ENCODE assay signal across 14 cellular contexts in the genomic region with DNA sequence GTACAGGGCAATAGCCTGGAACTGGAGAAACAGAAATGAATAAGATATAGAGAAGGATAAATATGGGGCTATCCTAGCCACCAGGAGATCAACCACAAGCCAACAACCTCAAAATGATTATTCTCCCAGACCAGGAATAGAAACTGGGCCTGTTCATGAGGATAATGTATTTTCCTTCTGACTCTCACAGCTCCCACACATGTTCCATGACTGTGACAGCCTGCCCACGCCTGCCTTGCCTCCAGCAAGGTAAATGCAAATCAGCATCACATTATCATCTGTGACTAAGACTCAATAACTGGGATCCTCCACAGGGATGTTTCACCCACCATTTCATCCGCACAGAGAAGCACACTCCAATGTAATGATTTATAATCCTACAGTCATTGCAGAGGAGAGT. TPM values are rescaled to one million over a fixed set of nuclear protein-coding genes. Genes with fewer than 3 reads are reported as not detected.
DNase-seq lines count a peak whose midpoint lies in the region; ATAC-seq, FAIRE-seq and TF ChIP-seq lines count a peak whose summit lies in the region.
"Had no signal": no experiment of that assay in that cellular context is flagged by ENCODE, and none has a peak within 500 bp of the region (broad histone marks: within the 10 kb centered on the region; RNA-seq: fewer than 3 reads in every experiment).

No MANE protein-coding gene starts in this region.

- no peaks in the 10 kb centered on the region for H4K20me1 ChIP-seq in K562 (replicated peaks; ENCODE audit: control insufficient read depth, insufficient read depth, low read length)

- H3K9me3 Mint-ChIP-seq in CD4-positive, alpha-beta T cell: no peaks in the 10 kb centered on the region
- H3K9me3 Mint-ChIP-seq in natural killer cell treated with Interleukin-12 subunit alpha and Interleukin-12 subunit beta and Interleukin-15 and Interleukin-18, amount 100 ng/mL, for 72 hours: no peaks in the 10 kb centered on the region

- H3K9ac ChIP-seq in K562 (ENCODE audit: insufficient read depth in 1 of 2, low read depth in 2 of 2, low read length in 2 of 2): no peak overlapping the region

- H3K4me1 ChIP-seq in K562 (replicated peaks in 1 of 2; ENCODE audit: control insufficient read depth in 2 of 2, insufficient read depth in 2 of 2, low read length in 2 of 2) (peaks cover 25 to 33% of the 10 kb centered on the region in 2 experiments), upper lobe of right lung (peaks cover 37% of the 10 kb centered on the region), esophagus muscularis mucosa (peaks cover 40 to 49% (median 47%) of the 10 kb centered on the region in 4 donors)
- H3K4me1 ChIP-seq: SJCRH30 had no signal

- peak overlapping the region; percentile 18 for H3K4me3 Mint-ChIP-seq in CD4-positive, alpha-beta T cell
- H3K4me3 Mint-ChIP-seq in natural killer cell treated with Interleukin-12 subunit alpha and Interleukin-12 subunit beta and Interleukin-15 and Interleukin-18, amount 100 ng/mL, for 72 hours: no peak overlapping the region

- no peak for FAIRE-seq in K562 (lab: Jason Lieb, UNC)
- FAIRE-seq: GM12892, TTC549 had no signal

- H3K4me3 ChIP-seq in K562 (no peak overlapping the region), upper lobe of right lung (no peak overlapping the region), esophagus muscularis mucosa (no peak overlapping the region)
- H3K4me3 ChIP-seq: SJCRH30, testis had no signal

- WGBS in K562 (ENCODE audit: insufficient coverage, low coverage, missing lambda C conversion rate): 88% methylated on average over 2 of the region's 2 CpGs
- 89% methylated on average over 2 of the region's 2 CpGs for whole genome bisulfite sequencing in esophagus muscularis mucosa

- peaks cover 68% of the 10 kb centered on the region for H3K36me3 Mint-ChIP-seq in CD4-positive, alpha-beta T cell (ENCODE audit: low read depth)
- H3K36me3 Mint-ChIP-seq in natural killer cell treated with Interleukin-12 subunit alpha and Interleukin-12 subunit beta and Interleukin-15 and Interleukin-18, amount 100 ng/mL, for 72 hours: peaks cover 40% of the 10 kb centered on the region

- ATAC-seq in CD4-positive, alpha-beta T cell (ENCODE audit: poor library complexity): no peak
- ATAC-seq in K562: no peak
- no peak for ATAC-seq in natural killer cell treated with Interleukin-12 subunit alpha and Interleukin-12 subunit beta and Interleukin-15 and Interleukin-18, amount 100 ng/mL, for 72 hours
- no peak for ATAC-seq in upper lobe of right lung
- ATAC-seq in GM18517 (IDR thresholded peaks at IDR 0.05; ENCODE audit: unreplicated experiment): no peak

- no peaks in the 10 kb centered on the region for H3K27me3 ChIP-seq in CD4-positive, alpha-beta T cell (ENCODE audit: control insufficient read depth, insufficient read depth, low read length)
- H3K27me3 ChIP-seq in K562 (ENCODE audit: control insufficient read depth in 2 of 2, insufficient read depth in 2 of 2, low read length in 2 of 2) (no peaks in the 10 kb centered on the region), upper lobe of right lung (no peaks in the 10 kb centered on the region), esophagus muscularis mucosa (no peaks in the 10 kb centered on the region)
- H3K27me3 ChIP-seq: SJCRH30, testis had no signal

- DNase-seq in CD4-positive, alpha-beta T cell: no peak
- DNase-seq in HPDE6-E6E7 (ENCODE audit: extremely low spot score) (peak; percentile 58), K562 (ENCODE audit: extremely low read depth in 1 of 4, low spot score in 3 of 4) (no peak), SK-N-DZ (ENCODE audit: low spot score) (no peak), upper lobe of right lung (no peak), esophagus muscularis mucosa (ENCODE audit: extremely low spot score) (no peak)
- no peak for DNase-seq in natural killer cell treated with Interleukin-12 subunit alpha and Interleukin-12 subunit beta and Interleukin-15 and Interleukin-18, amount 100 ng/mL, for 72 hours (ENCODE audit: low spot score)
- DNase-seq: NCI-H1694 treated with DMSO at 0.1 percent for 48 hours, SJCRH30, testis had no signal

- TF ChIP-seq EP300 in K562 (IDR thresholded peaks at IDR 0.05; ENCODE audit: low read length): no peak
- no peak for TF ChIP-seq EP300 in esophagus muscularis mucosa (IDR thresholded peaks at IDR 0.05)

- no peak for TF ChIP-seq CTCF in CD4-positive, alpha-beta T cell (IDR thresholded peaks at IDR 0.05)
- no peak for TF ChIP-seq CTCF in K562 (IDR thresholded peaks at IDR 0.05 in 2 of 3, conservative IDR thresholded peaks at IDR 0.05 in 1 of 3; ENCODE audit: insufficient read depth in 2 of 3, low read depth in 1 of 3, low read length in 3 of 3)
- no peak for TF ChIP-seq CTCF in upper lobe of right lung (IDR thresholded peaks at IDR 0.05)
- no peak for TF ChIP-seq CTCF in esophagus muscularis mucosa (IDR thresholded peaks at IDR 0.05)

- H3K4me1 Mint-ChIP-seq in CD4-positive, alpha-beta T cell (ENCODE audit: low read depth): peaks cover 43% of the 10 kb centered on the region
- H3K4me1 Mint-ChIP-seq in natural killer cell treated with Interleukin-12 subunit alpha and Interleukin-12 subunit beta and Interleukin-15 and Interleukin-18, amount 100 ng/mL, for 72 hours (ENCODE audit: low read depth in 2 of 2): peaks cover 40% of the 10 kb centered on the region in 2 donors

- peaks cover 62% of the 10 kb centered on the region for H3K79me2 ChIP-seq in K562 (ENCODE audit: control insufficient read depth, insufficient read depth, low read length)

- no peaks in the 10 kb centered on the region for H3K9me1 ChIP-seq in K562 (ENCODE audit: control insufficient read depth, insufficient read depth, low read length)

- TF ChIP-seq RAD21 in K562 (CRISPR knock-in tag; conservative IDR thresholded peaks at IDR 0.05 in 1 of 2, IDR thresholded peaks at IDR 0.05 in 1 of 2): no peak

- TF ChIP-seq POLR2A in K562 (conservative IDR thresholded peaks at IDR 0.05): peak; percentile 21; the same call in 1 of the 2 replicates
- TF ChIP-seq POLR2A in esophagus muscularis mucosa (IDR thresholded peaks at IDR 0.05; ENCODE audit: low read depth): no peak

- no peaks in the 10 kb centered on the region for H3K9me3 ChIP-seq in CD4-positive, alpha-beta T cell (ENCODE audit: control insufficient read depth, low read length)
- H3K9me3 ChIP-seq in K562 (replicated peaks; ENCODE audit: control insufficient read depth, insufficient read depth, low read depth, low read length) (no peaks in the 10 kb centered on the region), upper lobe of right lung (no peaks in the 10 kb centered on the region), esophagus muscularis mucosa (no peaks in the 10 kb centered on the region)
- H3K9me3 ChIP-seq: SJCRH30, testis had no signal

- no peak overlapping the region for H2AFZ ChIP-seq in K562 (ENCODE audit: low read depth, low read length)

- no TSS peak for BruUV-seq in K562 (replicated peaks; lab: Mats Ljungman, UMichigan)

- no peak overlapping the region for H3K4me2 ChIP-seq in K562 (ENCODE audit: insufficient read depth, low read length)

- H3K27me3 Mint-ChIP-seq in CD4-positive, alpha-beta T cell: no peaks in the 10 kb centered on the region
- no peaks in the 10 kb centered on the region for H3K27me3 Mint-ChIP-seq in natural killer cell treated with Interleukin-12 subunit alpha and Interleukin-12 subunit beta and Interleukin-15 and Interleukin-18, amount 100 ng/mL, for 72 hours

- CTCF ChIA-PET in CD4-positive, alpha-beta T cell (lab: Charles Lee): interaction anchor here (4.4 kb wide), 1 partner anchor 66 kb away, joined by 24 read pairs; no protein-coding TSS in a partner anchor
- CTCF ChIA-PET in K562 (lab: Yijun Ruan, JAX; ENCODE audit: low intra/inter-chr PET ratio): no interaction called here

- no peak overlapping the region for H3K27ac Mint-ChIP-seq in CD4-positive, alpha-beta T cell
- peak overlapping the region; percentile 81 to 94 for H3K27ac Mint-ChIP-seq in natural killer cell treated with Interleukin-12 subunit alpha and Interleukin-12 subunit beta and Interleukin-15 and Interleukin-18, amount 100 ng/mL, for 72 hours

- peaks cover 63% of the 10 kb centered on the region for H3K36me3 ChIP-seq in K562 (ENCODE audit: control insufficient read depth, insufficient read depth, low read length)
- peaks cover 61% of the 10 kb centered on the region for H3K36me3 ChIP-seq in upper lobe of right lung
- H3K36me3 ChIP-seq in esophagus muscularis mucosa: peaks cover 42 to 60% (median 53%) of the 10 kb centered on the region in 4 donors

- intact Hi-C loops in CD4-positive, alpha-beta T cell (cut with DNase I, micrococcal nuclease): loop anchor here in 1 of 2 experiments (10.0 kb wide), 1 partner anchor 529 kb away; a partner anchor contains a TSS
- intact Hi-C loops in K562 (cut with micrococcal nuclease) (loop anchor here (10.0 kb wide), 2 partner anchors 141 to 299 kb away; a partner anchor contains a TSS), upper lobe of right lung (cut with DNase I) (loop anchor here (10.0 kb wide), 1 partner anchor 51 kb away; a partner anchor contains a TSS), esophagus muscularis mucosa (cut with DNase I) (no loop called here)

- POLR2A ChIA-PET in CD4-positive, alpha-beta T cell (lab: Charles Lee): interaction anchor here (4.0 to 14.1 kb wide), 2 partner anchors 48 to 61 kb away, joined by 94 to 501 read pairs; a partner anchor contains a TSS
- POLR2A ChIA-PET in K562 (lab: Yijun Ruan, JAX): no interaction called here

- H3K27ac ChIP-seq in CD4-positive, alpha-beta T cell (ENCODE audit: low read depth, low read length): no peak overlapping the region
- no peak overlapping the region for H3K27ac ChIP-seq in K562 (ENCODE audit: extremely low read depth, low read depth, low read length)
- no peak overlapping the region for H3K27ac ChIP-seq in upper lobe of right lung
- H3K27ac ChIP-seq in esophagus muscularis mucosa (replicated peaks in 1 of 4): no peak overlapping the region
- H3K27ac ChIP-seq: C4-2B, SJCRH30, testis had no signal

- in situ Hi-C loops in K562 (cut with MboI): no loop called here

RNA-seq across cellular contexts. Expression of a gene that starts 3.3 kb away (rescaled TPM):
- total RNA-seq in CD4-positive, alpha-beta T cell: 100 to 1,000 TPM; 132 to 137 TPM
- 86.7 and 153 TPM in 2 replicates for total RNA-seq in K562 (2011; cell fraction: chromatin; rRNA removed; ENCODE audit: low replicate concordance)
- 54.7 and 57.9 TPM in 2 replicates for total RNA-seq in K562 (2011; cell fraction: nucleolus; rRNA removed)
- 124 and 201 TPM in 2 replicates for total RNA-seq in K562 (2011; cell fraction: nucleoplasm; rRNA removed)
- total RNA-seq in K562 (2014; rRNA removed) (147 and 163 TPM in 2 replicates), K562 (2014; rRNA removed; fragmentation: Illumina TruSeq; extraction: Trizol) (196 and 198 TPM in 2 replicates), K562 (2015; rRNA removed; fragmentation: Illumina TruSeq; extraction: Trizol) (183 and 188 TPM in 2 replicates), K562 (2021) (203 and 219 TPM in 2 replicates), upper lobe of right lung (188 TPM), esophagus muscularis mucosa (100 to 1,000 TPM; 110 to 212 (median 141) TPM)
- polyA plus RNA-seq in K562 (2011; rRNA removed) (133 and 156 TPM in 2 replicates), K562 (2014; fragmentation: Illumina TruSeq; extraction: Trizol) (565 and 605 TPM in 2 replicates), K562 (2014; fragmentation: Nextera tagmentation; extraction: Ambion mirVana) (10 to 100 TPM; 68.1 to 93.9 TPM), K562 (2014; rRNA removed) (197 and 354 TPM in 2 replicates)
- 116 and 118 TPM in 2 replicates for polyA plus RNA-seq in K562 (2011; cell fraction: cytosol; rRNA removed)
- 47.5 and 50.4 TPM in 2 replicates for polyA plus RNA-seq in K562 (2011; cell fraction: nucleus; rRNA removed)
- polyA plus RNA-seq in K562 (2012): 174 and 197 TPM in 2 replicates
- polyA minus RNA-seq in K562 (2011; rRNA and poly(A)+ RNA removed): 60.6 and 80.0 TPM in 2 replicates
- 32.9 and 35.0 TPM in 2 replicates for polyA minus RNA-seq in K562 (2011; cell fraction: cytosol; rRNA and poly(A)+ RNA removed)
- 22.9 and 51.1 TPM in 2 replicates for polyA minus RNA-seq in K562 (2011; cell fraction: nucleus; rRNA and poly(A)+ RNA removed)
- total RNA-seq in natural killer cell treated with Interleukin-12 subunit alpha and Interleukin-12 subunit beta and Interleukin-15 and Interleukin-18, amount 100 ng/mL, for 72 hours: 100 to 1,000 TPM; 214 to 249 TPM
- 272 and 337 TPM in 2 replicates for polyA plus RNA-seq in SK-N-DZ (2014; cell fraction: cytosol; rRNA removed)
- 173 and 181 TPM in 2 replicates for polyA plus RNA-seq in SK-N-DZ (2014; cell fraction: nucleus; rRNA removed)

RNA-seq across cellular contexts. Expression of a gene that starts 46.7 kb away (rescaled TPM):
- total RNA-seq in CD4-positive, alpha-beta T cell: 100 to 1,000 TPM; 737 to 747 TPM
- total RNA-seq in K562 (2011; cell fraction: chromatin; rRNA removed; ENCODE audit: low replicate concordance): 200 and 281 TPM in 2 replicates
- 147 and 148 TPM in 2 replicates for total RNA-seq in K562 (2011; cell fraction: nucleolus; rRNA removed)
- 206 and 295 TPM in 2 replicates for total RNA-seq in K562 (2011; cell fraction: nucleoplasm; rRNA removed)
- total RNA-seq in K562 (2014; rRNA removed): 129 and 138 TPM in 2 replicates
- 153 and 184 TPM in 2 replicates for total RNA-seq in K562 (2014; rRNA removed; fragmentation: Illumina TruSeq; extraction: Trizol)
- 109 and 120 TPM in 2 replicates for total RNA-seq in K562 (2015; rRNA removed; fragmentation: Illumina TruSeq; extraction: Trizol)
- 200 and 224 TPM in 2 replicates for total RNA-seq in K562 (2021)
- 144 and 222 TPM in 2 replicates for polyA plus RNA-seq in K562 (2011; rRNA removed)
- 86.7 and 94.2 TPM in 2 replicates for polyA plus RNA-seq in K562 (2011; cell fraction: cytosol; rRNA removed)
- polyA plus RNA-seq in K562 (2011; cell fraction: nucleus; rRNA removed): 179 and 244 TPM in 2 replicates
- polyA plus RNA-seq in K562 (2012): 139 and 140 TPM in 2 replicates
- polyA plus RNA-seq in K562 (2014; fragmentation: Illumina TruSeq; extraction: Trizol): 147 and 158 TPM in 2 replicates
- polyA plus RNA-seq in K562 (2014; fragmentation: Nextera tagmentation; extraction: Ambion mirVana): 10 to 100 TPM; 27.1 to 31.0 TPM
- 131 and 143 TPM in 2 replicates for polyA plus RNA-seq in K562 (2014; rRNA removed)
- polyA minus RNA-seq in K562 (2011; rRNA and poly(A)+ RNA removed): 221 and 238 TPM in 2 replicates
- polyA minus RNA-seq in K562 (2011; cell fraction: cytosol; rRNA and poly(A)+ RNA removed): 104 and 109 TPM in 2 replicates
- 141 and 172 TPM in 2 replicates for polyA minus RNA-seq in K562 (2011; cell fraction: nucleus; rRNA and poly(A)+ RNA removed)
- 100 to 1,000 TPM; 199 to 333 TPM for total RNA-seq in natural killer cell treated with Interleukin-12 subunit alpha and Interleukin-12 subunit beta and Interleukin-15 and Interleukin-18, amount 100 ng/mL, for 72 hours
- 109 and 112 TPM in 2 replicates for polyA plus RNA-seq in SK-N-DZ (2014; cell fraction: cytosol; rRNA removed)
- 116 and 145 TPM in 2 replicates for polyA plus RNA-seq in SK-N-DZ (2014; cell fraction: nucleus; rRNA removed)
- total RNA-seq in upper lobe of right lung: 325 TPM
- 100 to 1,000 TPM; 192 to 460 (median 255) TPM for total RNA-seq in esophagus muscularis mucosa
